In the genomic region with DNA sequence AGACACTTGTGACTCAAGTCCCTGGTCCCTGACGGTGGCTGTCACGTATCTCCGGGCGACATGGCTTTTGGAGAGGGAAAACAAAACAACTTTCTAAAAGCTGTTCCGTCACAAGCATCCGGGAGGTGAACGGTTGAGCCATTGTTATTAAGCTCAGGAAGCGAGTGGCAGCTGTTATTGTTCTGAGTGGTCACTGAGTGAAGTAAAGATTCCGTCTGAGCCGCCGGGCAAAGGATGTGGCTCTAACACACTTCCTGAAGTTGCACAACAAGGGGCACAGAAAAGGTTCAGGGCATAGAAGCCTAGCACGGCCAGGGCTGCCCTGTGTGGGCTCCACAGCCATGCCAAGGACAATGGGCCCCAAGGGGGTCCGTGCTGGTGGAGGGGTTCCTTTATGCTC, we compare ENCODE assay signal across 1 cellular context.
TF ChIP-seq lines count a peak whose summit lies in the region.

No MANE protein-coding gene starts in this region.

TF ChIP-seq in GM23338, 12 proteins besides CTCF, POLR2A, EP300 and RAD21 (continued from another document):
- TF ChIP-seq, protein P1, sequence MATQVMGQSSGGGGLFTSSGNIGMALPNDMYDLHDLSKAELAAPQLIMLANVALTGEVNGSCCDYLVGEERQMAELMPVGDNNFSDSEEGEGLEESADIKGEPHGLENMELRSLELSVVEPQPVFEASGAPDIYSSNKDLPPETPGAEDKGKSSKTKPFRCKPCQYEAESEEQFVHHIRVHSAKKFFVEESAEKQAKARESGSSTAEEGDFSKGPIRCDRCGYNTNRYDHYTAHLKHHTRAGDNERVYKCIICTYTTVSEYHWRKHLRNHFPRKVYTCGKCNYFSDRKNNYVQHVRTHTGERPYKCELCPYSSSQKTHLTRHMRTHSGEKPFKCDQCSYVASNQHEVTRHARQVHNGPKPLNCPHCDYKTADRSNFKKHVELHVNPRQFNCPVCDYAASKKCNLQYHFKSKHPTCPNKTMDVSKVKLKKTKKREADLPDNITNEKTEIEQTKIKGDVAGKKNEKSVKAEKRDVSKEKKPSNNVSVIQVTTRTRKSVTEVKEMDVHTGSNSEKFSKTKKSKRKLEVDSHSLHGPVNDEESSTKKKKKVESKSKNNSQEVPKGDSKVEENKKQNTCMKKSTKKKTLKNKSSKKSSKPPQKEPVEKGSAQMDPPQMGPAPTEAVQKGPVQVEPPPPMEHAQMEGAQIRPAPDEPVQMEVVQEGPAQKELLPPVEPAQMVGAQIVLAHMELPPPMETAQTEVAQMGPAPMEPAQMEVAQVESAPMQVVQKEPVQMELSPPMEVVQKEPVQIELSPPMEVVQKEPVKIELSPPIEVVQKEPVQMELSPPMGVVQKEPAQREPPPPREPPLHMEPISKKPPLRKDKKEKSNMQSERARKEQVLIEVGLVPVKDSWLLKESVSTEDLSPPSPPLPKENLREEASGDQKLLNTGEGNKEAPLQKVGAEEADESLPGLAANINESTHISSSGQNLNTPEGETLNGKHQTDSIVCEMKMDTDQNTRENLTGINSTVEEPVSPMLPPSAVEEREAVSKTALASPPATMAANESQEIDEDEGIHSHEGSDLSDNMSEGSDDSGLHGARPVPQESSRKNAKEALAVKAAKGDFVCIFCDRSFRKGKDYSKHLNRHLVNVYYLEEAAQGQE (IDR thresholded peaks at IDR 0.05; ENCODE audit: unreplicated experiment) = no peak
- no peak for TF ChIP-seq NANOG (IDR thresholded peaks at IDR 0.05; ENCODE audit: borderline replicate concordance)
- no peak for TF ChIP-seq JUNB (IDR thresholded peaks at IDR 0.05; ENCODE audit: unreplicated experiment)
